21 cellular contexts compared by ENCODE assay signal in genomic region chr16:88695218-88695617, GRCh38. TPM values are rescaled to one million over a fixed set of nuclear protein-coding genes. Genes with fewer than 3 reads are reported as not detected.
DNase-seq lines count a peak whose midpoint lies in the region; ATAC-seq, FAIRE-seq and TF ChIP-seq lines count a peak whose summit lies in the region.
"Had no signal": no experiment of that assay in that cellular context is flagged by ENCODE, and none has a peak within 500 bp of the region (broad histone marks: within the 10 kb centered on the region; RNA-seq: fewer than 3 reads in every experiment).

No MANE protein-coding gene starts in this region.

- H3K4ac ChIP-seq in IMR-90 (ENCODE audit: low read depth, low read length) (no peak overlapping the region), H1 (replicated peaks; ENCODE audit: insufficient read length, low read depth, low read length) (no peak overlapping the region)

- H3K4me2 ChIP-seq in IMR-90 (ENCODE audit: low read depth, low read length), result no peak overlapping the region
- H3K4me2 ChIP-seq in H1 (ENCODE audit: insufficient read depth in 1 of 2, low read depth in 2 of 2, low read length in 2 of 2), result no peak overlapping the region
- H3K4me2 ChIP-seq: PC-9 had no signal

- H2AFZ ChIP-seq in IMR-90 (replicated peaks; ENCODE audit: low read length, poor library complexity) (no peak overlapping the region), H1 (ENCODE audit: low read length) (no peak overlapping the region)
- H2AFZ ChIP-seq: GM23248, PC-9 had no signal

- H3K23ac ChIP-seq in IMR-90 (ENCODE audit: low read depth, low read length) (no peak overlapping the region), H1 (ENCODE audit: insufficient read length) (no peak overlapping the region)

- no peak overlapping the region for H3K4me3 Mint-ChIP-seq in CD4-positive, CD25-positive, alpha-beta regulatory T cell

- H3K36me3 Mint-ChIP-seq in CD4-positive, CD25-positive, alpha-beta regulatory T cell, result peaks cover 3% of the 10 kb centered on the region

- H4K20me1 ChIP-seq in IMR-90 (ENCODE audit: insufficient read depth, low read length) (no peaks in the 10 kb centered on the region; the same call in 1 of the 2 replicates), H1 (replicated peaks in 1 of 2; ENCODE audit: control insufficient read depth in 1 of 2, insufficient read depth in 2 of 2, low read length in 2 of 2) (peaks cover 0 to 3% of the 10 kb centered on the region in 2 experiments)

- no peak for ATAC-seq in CD4-positive, CD25-positive, alpha-beta regulatory T cell (ENCODE audit: low read depth in 2 of 2)
- ATAC-seq in IMR-90 (ENCODE audit: low read depth) (no peak), GM21360 (IDR thresholded peaks at IDR 0.05; ENCODE audit: unreplicated experiment) (no peak)
- ATAC-seq: GM12878 had no signal

- H3K18ac ChIP-seq in IMR-90 (ENCODE audit: low read depth, low read length) (no peak overlapping the region), H1 (ENCODE audit: extremely low read depth, low read length) (no peak overlapping the region; the same call in 1 of the 2 replicates)

- no peaks in the 10 kb centered on the region for H3K9me3 ChIP-seq in CD4-positive, CD25-positive, alpha-beta regulatory T cell (ENCODE audit: control insufficient read depth in 2 of 2, low read length in 2 of 2)
- H3K9me3 ChIP-seq in IMR-90 (ENCODE audit: control insufficient read depth, insufficient read depth, low read length) (no peaks in the 10 kb centered on the region), H1 (ENCODE audit: insufficient read depth in 2 of 2, low read depth in 1 of 2, low read length in 1 of 2) (no peaks in the 10 kb centered on the region), skeletal muscle tissue (ENCODE audit: control insufficient read depth in 3 of 3, low read length in 3 of 3) (no peaks in the 10 kb centered on the region), right atrium auricular region (no peaks in the 10 kb centered on the region)
- H3K9me3 ChIP-seq: SJSA1 had no signal

- peaks cover 37% of the 10 kb centered on the region for H3K36me3 ChIP-seq in CD4-positive, CD25-positive, alpha-beta regulatory T cell (ENCODE audit: control insufficient read depth, insufficient read depth, low read length)
- H3K36me3 ChIP-seq in IMR-90 (ENCODE audit: control insufficient read depth, insufficient read depth, low read length) (peaks cover 32% of the 10 kb centered on the region), H1 (ENCODE audit: control insufficient read depth in 2 of 4, insufficient read depth in 4 of 4, low read length in 3 of 4) (peaks cover 0 to 13% (median 4%) of the 10 kb centered on the region in 4 experiments; a peak in 4 of 8 replicates), skeletal muscle tissue (ENCODE audit: control insufficient read depth in 3 of 3, insufficient read depth in 3 of 3, low read length in 3 of 3) (peaks cover 20 to 29% (median 21%) of the 10 kb centered on the region in 3 donors), right atrium auricular region (peaks cover 41% of the 10 kb centered on the region)

- peaks cover 70% of the 10 kb centered on the region for H3K4me1 ChIP-seq in CD4-positive, CD25-positive, alpha-beta regulatory T cell (ENCODE audit: control insufficient read depth, insufficient read depth, low read length, poor library complexity, severe bottlenecking)
- H3K4me1 ChIP-seq in IMR-90 (ENCODE audit: control insufficient read depth, insufficient read depth, low read length) (no peaks in the 10 kb centered on the region), H1 (replicated peaks in 1 of 4; ENCODE audit: control insufficient read depth in 3 of 4, insufficient read depth in 4 of 4, low read length in 3 of 4) (no peaks in the 10 kb centered on the region), skeletal muscle tissue (ENCODE audit: control insufficient read depth in 3 of 3, insufficient read depth in 3 of 3, low read length in 3 of 3) (peaks cover 11 to 18% (median 13%) of the 10 kb centered on the region in 3 donors), right atrium auricular region (peaks cover 0 to 2% of the 10 kb centered on the region in 2 donors)

- peak overlapping the region; percentile 42 for H2AK9ac ChIP-seq in IMR-90 (replicated peaks; ENCODE audit: low read depth, low read length, poor library complexity)

- H3K9me3 Mint-ChIP-seq in CD4-positive, CD25-positive, alpha-beta regulatory T cell, result peaks cover 0 to 2% (median 0%) of the 10 kb centered on the region in 7 donors

- TF ChIP-seq POLR2A in IMR-90 (IDR thresholded peaks at IDR 0.05; ENCODE audit: low read depth, low read length) (no peak), H1 (IDR thresholded peaks at IDR 0.05; ENCODE audit: control extremely low read depth in 1 of 2, low read depth in 2 of 2, low read length in 2 of 2) (no peak)

- H3K9ac ChIP-seq in IMR-90 (ENCODE audit: low read depth, low read length) (no peak overlapping the region), H1 (replicated peaks in 1 of 4; ENCODE audit: extremely low read depth in 1 of 4, low read depth in 3 of 4, low read length in 3 of 4) (no peak overlapping the region), skeletal muscle tissue (ENCODE audit: low read depth in 1 of 3, low read length in 3 of 3) (no peak overlapping the region)
- H3K9ac ChIP-seq: GM23248 had no signal

- H2BK20ac ChIP-seq in IMR-90 (ENCODE audit: low read depth, low read length) (no peak overlapping the region), H1 (ENCODE audit: low read length) (no peak overlapping the region)

- no peak overlapping the region for H4K91ac ChIP-seq in IMR-90 (ENCODE audit: insufficient read depth, low read depth, low read length)
- no peak overlapping the region for H4K91ac ChIP-seq in H1 (replicated peaks; ENCODE audit: insufficient read length, low read length)

- no peaks in the 10 kb centered on the region; the same call in 1 of the 2 replicates for H3K9me1 ChIP-seq in IMR-90 (ENCODE audit: insufficient read depth, low read length)

- H3K56ac ChIP-seq in IMR-90 (ENCODE audit: extremely low read depth, insufficient read depth, low read length) (no peak overlapping the region), H1 (replicated peaks; ENCODE audit: insufficient read length, low read depth, low read length) (no peak overlapping the region)

- H3K14ac ChIP-seq in IMR-90 (replicated peaks; ENCODE audit: low read depth, low read length) (no peak overlapping the region), H1 (ENCODE audit: insufficient read length) (no peak overlapping the region)

- no peak for TF ChIP-seq CTCF in IMR-90 (conservative IDR thresholded peaks at IDR 0.05; ENCODE audit: low read depth, low read length)
- no peak for TF ChIP-seq CTCF in H1 (IDR thresholded peaks at IDR 0.05; ENCODE audit: control extremely low read depth in 1 of 3, insufficient read depth in 1 of 3, low read depth in 1 of 3, low read length in 3 of 3)
- no peak for TF ChIP-seq CTCF in right atrium auricular region (IDR thresholded peaks at IDR 0.05)

- TF ChIP-seq EP300 in H1 (IDR thresholded peaks at IDR 0.05; ENCODE audit: borderline replicate concordance in 1 of 2, low read depth in 2 of 2, low read length in 2 of 2), result no peak

- no peak overlapping the region for H2BK5ac ChIP-seq in IMR-90 (ENCODE audit: low read depth, low read length, poor library complexity, severe bottlenecking)
- no peak overlapping the region for H2BK5ac ChIP-seq in H1 (ENCODE audit: low read depth, low read length)

- WGBS in IMR-90 (ENCODE audit: extremely low coverage in 2 of 2, insufficient read length in 1 of 2), 2 experiments, result 79% methylated on average over 8 of the region's 15 CpGs; no CpG with 5 or more reads in 1 of the 2 experiments
- 95% methylated on average over 15 of the region's 15 CpGs; no CpG with 5 or more reads in 1 of the 2 experiments for WGBS in H1 (ENCODE audit: extremely low coverage in 1 of 2, insufficient coverage in 1 of 2, insufficient read length in 1 of 2, insufficient replicate concordance in 2 of 2, low coverage in 1 of 2, low lambda C conversion rate in 2 of 2, missing lambda C conversion rate in 1 of 2), 2 experiments

- H3K27me3 ChIP-seq in CD4-positive, CD25-positive, alpha-beta regulatory T cell (ENCODE audit: control insufficient read depth, insufficient read depth, low read length), result no peaks in the 10 kb centered on the region
- peaks cover 9% of the 10 kb centered on the region; the same call in 1 of the 2 replicates for H3K27me3 ChIP-seq in IMR-90 (ENCODE audit: control insufficient read depth, insufficient read depth, low read length)
- H3K27me3 ChIP-seq in H1 (replicated peaks in 1 of 4; ENCODE audit: control insufficient read depth in 3 of 4, extremely low read depth in 1 of 4, insufficient read depth in 3 of 4, low read length in 3 of 4), result no peaks in the 10 kb centered on the region
- peaks cover 0 to 10% (median 6%) of the 10 kb centered on the region in 3 donors for H3K27me3 ChIP-seq in skeletal muscle tissue (ENCODE audit: control insufficient read depth in 3 of 3, insufficient read depth in 3 of 3, low read length in 3 of 3)
- no peaks in the 10 kb centered on the region for H3K27me3 ChIP-seq in right atrium auricular region
- H3K27me3 ChIP-seq: SJSA1 had no signal

- H3K4me1 Mint-ChIP-seq in CD4-positive, CD25-positive, alpha-beta regulatory T cell, result peaks cover 0 to 66% (median 17%) of the 10 kb centered on the region in 4 donors

- H3K27me3 Mint-ChIP-seq in CD4-positive, CD25-positive, alpha-beta regulatory T cell, result no peaks in the 10 kb centered on the region

- H3K4me3 ChIP-seq in CD4-positive, CD25-positive, alpha-beta regulatory T cell (ENCODE audit: low read depth, low read length), result no peak overlapping the region
- H3K4me3 ChIP-seq in IMR-90 (ENCODE audit: insufficient read depth, low read depth, low read length), result no peak overlapping the region
- no peak overlapping the region for H3K4me3 ChIP-seq in H1 (ENCODE audit: extremely low read depth in 1 of 4, insufficient read depth in 2 of 4, low read depth in 3 of 4, low read length in 4 of 4)
- H3K4me3 ChIP-seq in skeletal muscle tissue (ENCODE audit: low read length in 3 of 3), result no peak overlapping the region
- no peak overlapping the region for H3K4me3 ChIP-seq in right atrium auricular region
- H3K4me3 ChIP-seq: GM12878, GM23248, PC-9, SJSA1 had no signal

- peak overlapping the region in 2 of 3 donors; percentile 56 to 80 for H3K27ac Mint-ChIP-seq in CD4-positive, CD25-positive, alpha-beta regulatory T cell

- H4K8ac ChIP-seq in IMR-90 (ENCODE audit: low read depth in 2 of 2, low read length in 2 of 2), result no peak overlapping the region
- H4K8ac ChIP-seq in H1 (ENCODE audit: extremely low read depth, insufficient read depth, low read length), result peak overlapping the region; percentile 68; the same call in 1 of the 2 replicates

- no peak for TF ChIP-seq RAD21 in IMR-90 (IDR thresholded peaks at IDR 0.05; ENCODE audit: low read length)
- TF ChIP-seq RAD21 in H1 (IDR thresholded peaks at IDR 0.05 in 1 of 2, conservative IDR thresholded peaks at IDR 0.05 in 1 of 2; ENCODE audit: low read depth in 2 of 2, low read length in 2 of 2), result no peak

- DNase-seq in CD4-positive, CD25-positive, alpha-beta regulatory T cell, result no peak
- DNase-seq in IMR-90, result no peak
- no peak for DNase-seq in H1 (ENCODE audit: low read depth in 1 of 2, low spot score in 2 of 2)
- no peak for DNase-seq in right atrium auricular region (ENCODE audit: low spot score)
- DNase-seq in activated CD4-positive, alpha-beta T cell treated with anti-CD3 and anti-CD28 coated beads for 48 hours, result no peak
- DNase-seq: DMS153, GM23248, Karpas-422, NCI-H1436, NCI-H2029 treated with DMSO at 0.1 percent for 48 hours, NCI-H2171, NCI-H526, PC-9 had no signal

- POLR2A ChIA-PET in IMR-90 (lab: Charles Lee; ENCODE audit: unreplicated experiment) (no interaction called here), H1 (lab: Charles Lee; ENCODE audit: partially characterized antibody) (no interaction called here)

- CTCF ChIA-PET in IMR-90 (lab: Yijun Ruan, JAX), result no interaction called here
- CTCF ChIA-PET in H1 (lab: Charles Lee; ENCODE audit: partially characterized antibody), result interaction anchor here (0.6 to 6.5 kb wide), 4 partner anchors 10 to 129 kb away, joined by 3 to 37 read pairs (median 5); no protein-coding TSS in a partner anchor

- H3K27ac ChIP-seq in CD4-positive, CD25-positive, alpha-beta regulatory T cell (ENCODE audit: insufficient read depth, low read length, poor library complexity, severe bottlenecking), result peak overlapping the region; percentile 14
- H3K27ac ChIP-seq in IMR-90 (ENCODE audit: insufficient read depth, low read length) (no peak overlapping the region), H1 (ENCODE audit: low read depth, low read length) (no peak overlapping the region; the same call in 1 of the 2 replicates), skeletal muscle tissue (ENCODE audit: low read depth, low read length) (peak overlapping the region; percentile 77), right atrium auricular region (no peak overlapping the region)
- H3K27ac ChIP-seq: C4-2B, GM23248, PC-9, RWPE1, SJSA1 had no signal

- H2BK120ac ChIP-seq in IMR-90 (ENCODE audit: low read depth, low read length), result no peak overlapping the region
- no peak overlapping the region for H2BK120ac ChIP-seq in H1 (replicated peaks; ENCODE audit: low read depth, low read length)

- H4K5ac ChIP-seq in IMR-90 (ENCODE audit: low read depth, low read length) (no peak overlapping the region), H1 (ENCODE audit: insufficient read length, low read depth, low read length) (no peak overlapping the region)

- dilution Hi-C loops in IMR-90 (cut with HindIII; ENCODE audit: low sequenced_read_pairs, unreplicated experiment), result no loop called here

- BruUV-seq in IMR-90 (replicated peaks; lab: Mats Ljungman, UMichigan), result no TSS peak

- in situ Hi-C loops in IMR-90 (cut with MboI; ENCODE audit: low sequenced_read_pairs), result no loop called here

- H3K79me2 ChIP-seq in H1 (ENCODE audit: control insufficient read depth in 1 of 2, insufficient read depth in 2 of 2, low read length in 2 of 2), result no peaks in the 10 kb centered on the region

- peak overlapping the region; percentile 50; the same call in 1 of the 2 replicates for H2BK12ac ChIP-seq in H1 (ENCODE audit: low read depth, low read length)

- H2BK15ac ChIP-seq in IMR-90 (ENCODE audit: low read depth, low read length) (no peak overlapping the region), H1 (ENCODE audit: low read length) (no peak overlapping the region)

- FAIRE-seq in H1 (lab: Jason Lieb, UNC), result no peak
- FAIRE-seq: GM12878 had no signal

- H3K23me2 ChIP-seq in H1 (ENCODE audit: low read depth, low read length), result no peaks in the 10 kb centered on the region

- H3K79me1 ChIP-seq in IMR-90 (ENCODE audit: low read depth in 1 of 2, low read length in 2 of 2), result peaks cover 0 to 8% of the 10 kb centered on the region in 2 experiments; a peak in 2 of 4 replicates
- 0 out of 2 replicates have a peak, but pooled peaks cover 2% of the 10 kb centered on the region for H3K79me1 ChIP-seq in H1 (ENCODE audit: low read depth, low read length)

- H2AK5ac ChIP-seq in IMR-90 (ENCODE audit: low read depth, low read length) (no peak overlapping the region), H1 (ENCODE audit: low read depth, low read length) (no peak overlapping the region)

- intact Hi-C loops in IMR-90 (cut with micrococcal nuclease), result no loop called here

RNA-seq across cellular contexts. Expression of gene SNAI3, which starts 8.9 kb away (rescaled TPM):
- 10.4 TPM for total RNA-seq in CD4-positive, CD25-positive, alpha-beta regulatory T cell
- 10 to 100 TPM; 13.5 to 17.4 (median 16.5) TPM for polyA plus RNA-seq in CD4-positive, CD25-positive, alpha-beta regulatory T cell
- total RNA-seq in IMR-90 (2012; rRNA removed) (not detected in 2 replicates), skeletal muscle tissue (8.4 TPM), right atrium auricular region (1 to 10 TPM; 1.0 to 1.6 TPM)
- polyA plus RNA-seq in IMR-90 (2012; rRNA removed) (0.21 and 0.34 TPM in 2 replicates), H1 (2011; rRNA removed) (13.3 and 15.8 TPM in 2 replicates)
- 0.19 and 0.21 TPM in 2 replicates for polyA plus RNA-seq in IMR-90 (2012; cell fraction: cytosol; rRNA removed)
- polyA plus RNA-seq in IMR-90 (2012; cell fraction: nucleus; rRNA removed; ENCODE audit: low replicate concordance), result 0.11 and 0.23 TPM in 2 replicates
- total RNA-seq in H1 (2021; fragmentation: NEBNext Ultra II Directional; extraction: Animal tissue kit (Norgen Biotek cat#: 25700)), result 8.5 and 8.7 TPM in 2 replicates
- polyA plus RNA-seq in H1 (2011; cell fraction: cytosol; rRNA removed), result 9.4 TPM
- 11.3 TPM for polyA plus RNA-seq in H1 (2011; cell fraction: nucleus; rRNA removed)
- 5.5 to 8.7 TPM (median 8.3 TPM) in 4 replicates for polyA plus RNA-seq in H1 (2012, experiment 1 of 2)
- 9.6 TPM for polyA plus RNA-seq in H1 (2012, experiment 2 of 2)
- polyA plus RNA-seq in H1 (2013, experiment 1 of 2), result 9.0 TPM
- polyA plus RNA-seq in H1 (2013, experiment 2 of 2), result 9.0 TPM
- 4.3 and 5.2 TPM in 2 replicates for polyA minus RNA-seq in H1 (2011; rRNA and poly(A)+ RNA removed)
- 7.3 TPM for polyA minus RNA-seq in H1 (2011; cell fraction: cytosol; rRNA and poly(A)+ RNA removed)
- polyA minus RNA-seq in H1 (2011; cell fraction: nucleus; rRNA and poly(A)+ RNA removed), result 4.7 TPM
- total RNA-seq: Daoy, GM23248, MCF 10A had no signal

RNA-seq across cellular contexts. Expression of gene RNF166, which starts 11.0 kb away (rescaled TPM):
- total RNA-seq in CD4-positive, CD25-positive, alpha-beta regulatory T cell, result 420 TPM
- 100 to 1,000 TPM in 1 of 4 donors, 10 to 100 TPM in 3; 63.6 to 118 (median 97.3) TPM for polyA plus RNA-seq in CD4-positive, CD25-positive, alpha-beta regulatory T cell
- total RNA-seq in IMR-90 (2012; rRNA removed) (6.9 and 8.1 TPM in 2 replicates), skeletal muscle tissue (12.0 TPM), right atrium auricular region (10 to 100 TPM; 16.9 to 19.4 TPM)
- polyA plus RNA-seq in IMR-90 (2012; rRNA removed) (17.4 and 24.1 TPM in 2 replicates), H1 (2011; rRNA removed) (29.8 and 36.6 TPM in 2 replicates)
- 13.4 and 20.8 TPM in 2 replicates for polyA plus RNA-seq in IMR-90 (2012; cell fraction: cytosol; rRNA removed)
- polyA plus RNA-seq in IMR-90 (2012; cell fraction: nucleus; rRNA removed; ENCODE audit: low replicate concordance), result 31.6 and 83.7 TPM in 2 replicates
- 28.7 and 31.2 TPM in 2 replicates for total RNA-seq in H1 (2021; fragmentation: NEBNext Ultra II Directional; extraction: Animal tissue kit (Norgen Biotek cat#: 25700))
- polyA plus RNA-seq in H1 (2011; cell fraction: cytosol; rRNA removed), result 33.3 TPM
- 86.5 TPM for polyA plus RNA-seq in H1 (2011; cell fraction: nucleus; rRNA removed)
- 11.9 to 24.8 TPM (median 22.4 TPM) in 4 replicates for polyA plus RNA-seq in H1 (2012, experiment 1 of 2)
- 21.8 TPM for polyA plus RNA-seq in H1 (2012, experiment 2 of 2)
- 24.2 TPM for polyA plus RNA-seq in H1 (2013, experiment 1 of 2)
- 22.1 TPM for polyA plus RNA-seq in H1 (2013, experiment 2 of 2)
- polyA minus RNA-seq in H1 (2011; rRNA and poly(A)+ RNA removed), result 11.7 and 12.3 TPM in 2 replicates
- polyA minus RNA-seq in H1 (2011; cell fraction: cytosol; rRNA and poly(A)+ RNA removed), result 23.6 TPM
- polyA minus RNA-seq in H1 (2011; cell fraction: nucleus; rRNA and poly(A)+ RNA removed), result 24.6 TPM

RNA-seq across cellular contexts. Expression of gene CTU2, which starts 11.1 kb away (rescaled TPM):
- total RNA-seq in CD4-positive, CD25-positive, alpha-beta regulatory T cell, result 26.0 TPM
- polyA plus RNA-seq in CD4-positive, CD25-positive, alpha-beta regulatory T cell, result 10 to 100 TPM; 11.8 to 14.0 (median 12.6) TPM
- total RNA-seq in IMR-90 (2012; rRNA removed) (12.8 and 12.9 TPM in 2 replicates), skeletal muscle tissue (10.4 TPM), right atrium auricular region (1 to 10 TPM; 7.1 to 8.2 TPM)
- polyA plus RNA-seq in IMR-90 (2012; rRNA removed) (18.4 and 23.4 TPM in 2 replicates), H1 (2011; rRNA removed) (32.7 and 45.4 TPM in 2 replicates)
- 16.4 and 19.7 TPM in 2 replicates for polyA plus RNA-seq in IMR-90 (2012; cell fraction: cytosol; rRNA removed)
- polyA plus RNA-seq in IMR-90 (2012; cell fraction: nucleus; rRNA removed; ENCODE audit: low replicate concordance), result 25.5 and 154 TPM in 2 replicates
- total RNA-seq in H1 (2021; fragmentation: NEBNext Ultra II Directional; extraction: Animal tissue kit (Norgen Biotek cat#: 25700)), result 42.9 and 49.7 TPM in 2 replicates
- polyA plus RNA-seq in H1 (2011; cell fraction: cytosol; rRNA removed), result 29.7 TPM
- 60.2 TPM for polyA plus RNA-seq in H1 (2011; cell fraction: nucleus; rRNA removed)
- 22.3 to 36.0 TPM (median 28.1 TPM) in 4 replicates for polyA plus RNA-seq in H1 (2012, experiment 1 of 2)
- 31.0 TPM for polyA plus RNA-seq in H1 (2012, experiment 2 of 2)
- 62.2 TPM for polyA plus RNA-seq in H1 (2013, experiment 1 of 2)
- 60.5 TPM for polyA plus RNA-seq in H1 (2013, experiment 2 of 2)
- polyA minus RNA-seq in H1 (2011; rRNA and poly(A)+ RNA removed), result 10.7 and 10.9 TPM in 2 replicates
- 19.5 TPM for polyA minus RNA-seq in H1 (2011; cell fraction: cytosol; rRNA and poly(A)+ RNA removed)
- polyA minus RNA-seq in H1 (2011; cell fraction: nucleus; rRNA and poly(A)+ RNA removed), result 20.0 TPM

RNA-seq across cellular contexts. Expression of gene MVD, which starts 32.3 kb away (rescaled TPM):
- 59.7 TPM for total RNA-seq in CD4-positive, CD25-positive, alpha-beta regulatory T cell
- 10 to 100 TPM; 19.6 to 27.8 (median 21.9) TPM for polyA plus RNA-seq in CD4-positive, CD25-positive, alpha-beta regulatory T cell
- 17.2 and 18.3 TPM in 2 replicates for total RNA-seq in IMR-90 (2012; rRNA removed)
- 28.4 and 33.1 TPM in 2 replicates for polyA plus RNA-seq in IMR-90 (2012; rRNA removed)
- 28.1 and 45.4 TPM in 2 replicates for polyA plus RNA-seq in IMR-90 (2012; cell fraction: cytosol; rRNA removed)
- polyA plus RNA-seq in IMR-90 (2012; cell fraction: nucleus; rRNA removed; ENCODE audit: low replicate concordance), result 63.8 and 197 TPM in 2 replicates
- total RNA-seq in H1 (2021; fragmentation: NEBNext Ultra II Directional; extraction: Animal tissue kit (Norgen Biotek cat#: 25700)), result 77.3 and 80.6 TPM in 2 replicates
- 47.2 and 72.1 TPM in 2 replicates for polyA plus RNA-seq in H1 (2011; rRNA removed)
- polyA plus RNA-seq in H1 (2011; cell fraction: cytosol; rRNA removed), result 74.6 TPM
- 130 TPM for polyA plus RNA-seq in H1 (2011; cell fraction: nucleus; rRNA removed)
- polyA plus RNA-seq in H1 (2012, experiment 1 of 2), result 52.7 to 95.2 TPM (median 88.5 TPM) in 4 replicates
- 64.7 TPM for polyA plus RNA-seq in H1 (2012, experiment 2 of 2)
- polyA plus RNA-seq in H1 (2013, experiment 1 of 2), result 71.4 TPM
- polyA plus RNA-seq in H1 (2013, experiment 2 of 2), result 71.3 TPM
- polyA minus RNA-seq in H1 (2011; rRNA and poly(A)+ RNA removed), result 15.9 and 21.7 TPM in 2 replicates
- polyA minus RNA-seq in H1 (2011; cell fraction: cytosol; rRNA and poly(A)+ RNA removed), result 39.8 TPM
- 41.1 TPM for polyA minus RNA-seq in H1 (2011; cell fraction: nucleus; rRNA and poly(A)+ RNA removed)
- 14.1 TPM for total RNA-seq in skeletal muscle tissue
- 10 to 100 TPM; 21.5 to 23.1 TPM for total RNA-seq in right atrium auricular region

RNA-seq across cellular contexts. Expression of gene CYBA, which starts 44.4 kb away (rescaled TPM):
- total RNA-seq in CD4-positive, CD25-positive, alpha-beta regulatory T cell, result 351 TPM
- 100 to 1,000 TPM; 707 to 964 (median 782) TPM for polyA plus RNA-seq in CD4-positive, CD25-positive, alpha-beta regulatory T cell
- total RNA-seq in IMR-90 (2012; rRNA removed) (65.6 and 90.5 TPM in 2 replicates), skeletal muscle tissue (90.8 TPM), right atrium auricular region (100 to 1,000 TPM in 1 of 2 donors, 10 to 100 TPM in 1; 82.0 to 132 TPM)
- polyA plus RNA-seq in IMR-90 (2012; rRNA removed) (169 and 228 TPM in 2 replicates), H1 (2011; rRNA removed) (254 and 340 TPM in 2 replicates)
- 205 and 351 TPM in 2 replicates for polyA plus RNA-seq in IMR-90 (2012; cell fraction: cytosol; rRNA removed)
- polyA plus RNA-seq in IMR-90 (2012; cell fraction: nucleus; rRNA removed; ENCODE audit: low replicate concordance), result 119 and 281 TPM in 2 replicates
- 136 and 161 TPM in 2 replicates for total RNA-seq in H1 (2021; fragmentation: NEBNext Ultra II Directional; extraction: Animal tissue kit (Norgen Biotek cat#: 25700))
- 233 TPM for polyA plus RNA-seq in H1 (2011; cell fraction: cytosol; rRNA removed)
- 322 TPM for polyA plus RNA-seq in H1 (2011; cell fraction: nucleus; rRNA removed)
- 69.1 to 193 TPM (median 184 TPM) in 4 replicates for polyA plus RNA-seq in H1 (2012, experiment 1 of 2)
- polyA plus RNA-seq in H1 (2012, experiment 2 of 2), result 245 TPM
- 267 TPM for polyA plus RNA-seq in H1 (2013, experiment 1 of 2)
- 285 TPM for polyA plus RNA-seq in H1 (2013, experiment 2 of 2)
- 41.6 and 53.9 TPM in 2 replicates for polyA minus RNA-seq in H1 (2011; rRNA and poly(A)+ RNA removed)
- polyA minus RNA-seq in H1 (2011; cell fraction: cytosol; rRNA and poly(A)+ RNA removed), result 80.0 TPM
- 68.6 TPM for polyA minus RNA-seq in H1 (2011; cell fraction: nucleus; rRNA and poly(A)+ RNA removed)
- total RNA-seq: SJSA1 had no signal

Comparison
In these comparisons a context has a peak if more than half of its experiments do, and no peak if none do; other contexts are left out.
1. H3K27ac ChIP-seq: peak in CD4-positive, CD25-positive, alpha-beta regulatory T cell (single experiment) and skeletal muscle tissue (single experiment); none in IMR-90 (single experiment), H1 (single experiment) and right atrium auricular region (0 of 2).
2. RNA of gene RNF166, which starts 11.0 kb away (total RNA-seq): 420 TPM in CD4-positive, CD25-positive, alpha-beta regulatory T cell (single experiment); 28.7 to 31.2 TPM in H1, 16.9 to 19.4 TPM in right atrium auricular region, 12.0 TPM in skeletal muscle tissue (single experiment) and 6.9 to 8.1 TPM in IMR-90; every median in the first group is over 10 times any median in the second.